18 cellular contexts compared by ENCODE assay signal in genomic region chr19:34324320-34324719, GRCh38. TPM values are rescaled to one million over a fixed set of nuclear protein-coding genes. Genes with fewer than 3 reads are reported as not detected.
A peak's percentile ranks its signal among the peaks of the same experiment; 100 is the strongest.
DNase-seq lines count a peak whose midpoint lies in the region; ATAC-seq and TF ChIP-seq lines count a peak whose summit lies in the region.
"Had no signal": no experiment of that assay in that cellular context is flagged by ENCODE, and none has a peak within 500 bp of the region (broad histone marks: within the 10 kb centered on the region; RNA-seq: fewer than 3 reads in every experiment).

No MANE protein-coding gene starts in this region.

- intact Hi-C loops in MCF 10A (cut with micrococcal nuclease) (no loop called here), breast epithelium (cut with DNase I; ENCODE audit: low total_unique reads) (no loop called here), left ventricle myocardium inferior (cut with micrococcal nuclease) (no loop called here)

- TF ChIP-seq CTCF in MCF 10A (IDR thresholded peaks at IDR 0.05; ENCODE audit: unreplicated experiment) = no peak
- no peak for TF ChIP-seq CTCF in breast epithelium (IDR thresholded peaks at IDR 0.05)
- TF ChIP-seq CTCF in Peyer's patch (IDR thresholded peaks at IDR 0.05) = no peak
- TF ChIP-seq CTCF in mesothelial cell of epicardium (IDR thresholded peaks at IDR 0.05; ENCODE audit: unreplicated experiment) = no peak
- no peak for TF ChIP-seq CTCF in left ventricle myocardium inferior (IDR thresholded peaks at IDR 0.05; ENCODE audit: borderline replicate concordance)
- no peak for TF ChIP-seq CTCF in glutamatergic neuron (IDR thresholded peaks at IDR 0.05; ENCODE audit: partially characterized antibody, unreplicated experiment)

- H3K36me3 Mint-ChIP-seq in MCF 10A (ENCODE audit: insufficient read depth, unreplicated experiment) = peaks cover 57% of the 10 kb centered on the region
- peaks cover 41% of the 10 kb centered on the region for H3K36me3 Mint-ChIP-seq in mesothelial cell of epicardium
- H3K36me3 Mint-ChIP-seq in glutamatergic neuron (ENCODE audit: unreplicated experiment) = peaks cover 6% of the 10 kb centered on the region

- ATAC-seq in HG03469 (IDR thresholded peaks at IDR 0.05; ENCODE audit: unreplicated experiment) = no peak
- ATAC-seq: HCT116, HepG2 had no signal

- H3K4me3 Mint-ChIP-seq in MCF 10A (ENCODE audit: unreplicated experiment) (no peak overlapping the region), mesothelial cell of epicardium (no peak overlapping the region), glutamatergic neuron (ENCODE audit: unreplicated experiment) (no peak overlapping the region)
- H3K4me3 Mint-ChIP-seq: IgD-negative memory B cell had no signal

- H3K4me3 ChIP-seq in breast epithelium = no peak overlapping the region
- H3K4me3 ChIP-seq in Peyer's patch = no peak overlapping the region
- H3K4me3 ChIP-seq in left ventricle myocardium inferior = no peak overlapping the region

- no peaks in the 10 kb centered on the region for H3K27me3 Mint-ChIP-seq in MCF 10A (ENCODE audit: insufficient read depth, unreplicated experiment)
- no peaks in the 10 kb centered on the region for H3K27me3 Mint-ChIP-seq in mesothelial cell of epicardium (ENCODE audit: low read depth)
- H3K27me3 Mint-ChIP-seq in glutamatergic neuron (ENCODE audit: unreplicated experiment) = peaks cover 7% of the 10 kb centered on the region
- H3K27me3 Mint-ChIP-seq: CD4-positive, alpha-beta memory T cell; IgD-negative memory B cell had no signal

- H3K27me3 ChIP-seq in breast epithelium (no peaks in the 10 kb centered on the region), Peyer's patch (no peaks in the 10 kb centered on the region), left ventricle myocardium inferior (ENCODE audit: low read depth) (no peaks in the 10 kb centered on the region)
- H3K27me3 ChIP-seq: BE2C had no signal

- no peak for TF ChIP-seq POLR2A in breast epithelium (IDR thresholded peaks at IDR 0.05)
- TF ChIP-seq POLR2A in Peyer's patch (IDR thresholded peaks at IDR 0.05) = no peak

- DNase-seq in MCF 10A (ENCODE audit: unreplicated experiment) = no peak
- no peak for DNase-seq in breast epithelium (ENCODE audit: low spot score in 2 of 2)
- peak in 2 of 3 donors; percentile 1 to 9 for DNase-seq in Peyer's patch
- no peak for DNase-seq in mesothelial cell of epicardium (ENCODE audit: low spot score in 2 of 2, unreplicated experiment in 2 of 2)
- no peak for DNase-seq in left ventricle myocardium inferior
- DNase-seq in glutamatergic neuron = no peak
- DNase-seq: ACHN; BE2C; CD4-positive, alpha-beta memory T cell; DMS79 treated with DMSO at 0.1 percent for 48 hours; GF-D8; GOT3; H7 had no signal

- POLR2A ChIA-PET in MCF 10A (lab: Yijun Ruan, JAX) = interaction anchor here (0.6 to 0.8 kb wide), 2 partner anchors 54 to 1153 kb away, joined by 3 read pairs; no protein-coding TSS in a partner anchor

- peaks cover 0 to 6% of the 10 kb centered on the region in 2 donors for H3K4me1 ChIP-seq in breast epithelium
- no peaks in the 10 kb centered on the region for H3K4me1 ChIP-seq in Peyer's patch
- peaks cover 31% of the 10 kb centered on the region for H3K4me1 ChIP-seq in left ventricle myocardium inferior
- H3K4me1 ChIP-seq: BE2C had no signal

- no peaks in the 10 kb centered on the region for H3K36me3 ChIP-seq in breast epithelium
- peaks cover 0 to 58% (median 4%) of the 10 kb centered on the region in 3 donors for H3K36me3 ChIP-seq in Peyer's patch
- peaks cover 79% of the 10 kb centered on the region for H3K36me3 ChIP-seq in left ventricle myocardium inferior

- peaks cover 9% of the 10 kb centered on the region for H3K4me1 Mint-ChIP-seq in MCF 10A (ENCODE audit: insufficient read depth, unreplicated experiment)
- peaks cover 23% of the 10 kb centered on the region for H3K4me1 Mint-ChIP-seq in mesothelial cell of epicardium
- no peaks in the 10 kb centered on the region for H3K4me1 Mint-ChIP-seq in glutamatergic neuron (ENCODE audit: low read depth, unreplicated experiment)

- no peak overlapping the region for H3K27ac ChIP-seq in breast epithelium
- no peak overlapping the region for H3K27ac ChIP-seq in Peyer's patch
- no peak overlapping the region for H3K27ac ChIP-seq in left ventricle myocardium inferior (replicated peaks)
- H3K27ac ChIP-seq: C4-2B had no signal

- H3K9me3 ChIP-seq in breast epithelium = no peaks in the 10 kb centered on the region
- no peaks in the 10 kb centered on the region for H3K9me3 ChIP-seq in Peyer's patch
- no peaks in the 10 kb centered on the region for H3K9me3 ChIP-seq in left ventricle myocardium inferior (replicated peaks)
- H3K9me3 ChIP-seq: BE2C had no signal

- CTCF ChIA-PET in MCF 10A (lab: Yijun Ruan, JAX) = interaction anchor here (0.6 to 1.0 kb wide), 4 partner anchors 11 to 107 kb away, joined by 3 read pairs; no protein-coding TSS in a partner anchor

- peak overlapping the region; percentile 68 for H3K27ac Mint-ChIP-seq in MCF 10A (ENCODE audit: low read depth, unreplicated experiment)
- H3K27ac Mint-ChIP-seq in mesothelial cell of epicardium = peak overlapping the region; percentile 33
- no peak overlapping the region for H3K27ac Mint-ChIP-seq in glutamatergic neuron (ENCODE audit: unreplicated experiment)

- no peaks in the 10 kb centered on the region for H3K9me3 Mint-ChIP-seq in MCF 10A (ENCODE audit: unreplicated experiment)
- no peaks in the 10 kb centered on the region for H3K9me3 Mint-ChIP-seq in mesothelial cell of epicardium
- H3K9me3 Mint-ChIP-seq in glutamatergic neuron (ENCODE audit: unreplicated experiment) = peaks cover 3% of the 10 kb centered on the region
- H3K9me3 Mint-ChIP-seq: CD4-positive, alpha-beta memory T cell; IgD-negative memory B cell had no signal

- BruUV-seq in MCF 10A (replicated peaks; lab: Mats Ljungman, UMichigan) = no TSS peak

RNA-seq across cellular contexts. Expression of gene GPI, which starts 40.7 kb away (rescaled TPM):
- total RNA-seq in MCF 10A (2022) (139 and 201 TPM in 2 replicates), breast epithelium (100 to 1,000 TPM in 2 of 3 donors, 10 to 100 TPM in 1; 97.9 to 130 (median 113) TPM), Peyer's patch (100 to 1,000 TPM; 191 to 292 (median 234) TPM), mesothelial cell of epicardium (226 to 228 TPM (median 226 TPM) in 3 replicates), left ventricle myocardium inferior (473 TPM), glutamatergic neuron (ENCODE audit: unreplicated experiment) (213 TPM)

Comparison
In these comparisons a context has a peak if more than half of its experiments do, and no peak if none do; other contexts are left out.
1. DNase-seq: peak in Peyer's patch (2 of 3); none in MCF 10A (single experiment), breast epithelium (0 of 2), mesothelial cell of epicardium (0 of 2), left ventricle myocardium inferior (single experiment) and glutamatergic neuron (single experiment).